Comparison of ENCODE assay signal across 13 cellular contexts in the genomic region with DNA sequence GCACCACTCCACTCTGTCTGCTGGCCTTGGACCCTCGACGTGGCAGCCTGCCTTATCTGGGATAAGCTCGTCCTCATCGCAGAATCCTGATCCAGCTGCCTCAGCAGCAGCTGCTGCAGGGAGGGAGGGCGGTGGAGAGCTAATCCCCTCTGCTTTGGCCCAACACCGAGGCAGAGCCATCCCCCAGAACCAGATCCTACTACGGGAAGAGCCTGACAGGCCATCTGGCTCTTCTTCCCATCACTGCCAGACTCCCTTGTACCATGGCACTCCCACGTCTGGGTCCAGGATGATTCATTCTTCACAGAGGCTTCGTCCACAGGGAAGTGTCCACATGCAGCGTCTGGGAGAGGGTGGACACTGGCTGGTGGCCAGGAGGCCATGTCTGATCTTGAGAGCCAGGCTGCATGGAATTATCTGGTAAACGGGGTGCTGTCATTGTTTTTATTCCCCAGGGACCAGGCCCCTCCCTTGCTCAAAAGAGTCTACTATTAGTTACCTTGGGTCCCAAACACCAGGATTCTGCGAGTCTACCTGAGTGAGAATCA. TPM values are rescaled to one million over a fixed set of nuclear protein-coding genes. Genes with fewer than 3 reads are reported as not detected.
A peak's percentile ranks its signal among the peaks of the same experiment; 100 is the strongest.
DNase-seq lines count a peak whose midpoint lies in the region; ATAC-seq and TF ChIP-seq lines count a peak whose summit lies in the region.
"Had no signal": no experiment of that assay in that cellular context is flagged by ENCODE, and none has a peak within 500 bp of the region (broad histone marks: within the 10 kb centered on the region; RNA-seq: fewer than 3 reads in every experiment).

No MANE protein-coding gene starts in this region.

- ATAC-seq in HG02623 (IDR thresholded peaks at IDR 0.05; ENCODE audit: unreplicated experiment) (no peak), HG02884 (IDR thresholded peaks at IDR 0.05; ENCODE audit: unreplicated experiment) (no peak)
- ATAC-seq: stimulated activated memory B cell treated with anti-CD40 and anti-IgM and Interleukin-4, amounts not matched to agents 10 μg/mL and 1 μg/mL and 100 μg/mL, for 72 hours had no signal

- H3F3A ChIP-seq in SK-N-SH (replicated peaks; ENCODE audit: insufficient read depth): peaks cover 32% of the 10 kb centered on the region

- H3K36me3 ChIP-seq in SK-N-SH (replicated peaks in 1 of 2; ENCODE audit: control insufficient read depth in 1 of 2, insufficient read depth in 2 of 2, low read length in 1 of 2) (no peaks in the 10 kb centered on the region), OCI-LY7 (ENCODE audit: insufficient read depth, low read length) (no peaks in the 10 kb centered on the region)
- H3K36me3 ChIP-seq: BLaER1 treated with 17β-estradiol and CSF1 and Interleukin-3, amounts not matched to agents 10 nM and 100 nM had no signal

- peak; percentile 25; the same call in 1 of the 2 replicates for TF ChIP-seq RAD21 in SK-N-SH (IDR thresholded peaks at IDR 0.05; ENCODE audit: low read length)

- CTCF ChIA-PET in SK-N-SH (lab: Yijun Ruan, JAX): interaction anchor here (1.5 to 4.2 kb wide), 5 partner anchors 15 to 142 kb away, joined by 3 to 19 read pairs (median 12); no protein-coding TSS in a partner anchor
- CTCF ChIA-PET in OCI-LY7 (lab: Charles Lee; ENCODE audit: unreplicated experiment): no interaction called here

- H3K79me2 ChIP-seq in SK-N-SH (ENCODE audit: insufficient read depth): no peaks in the 10 kb centered on the region
- H3K79me2 ChIP-seq in OCI-LY7 (ENCODE audit: insufficient read depth, low read depth, low read length): no peaks in the 10 kb centered on the region

- peak overlapping the region; percentile 62; the same call in 1 of the 2 replicates for H3K9ac ChIP-seq in SK-N-SH
- H3K9ac ChIP-seq: BLaER1 treated with 17β-estradiol and CSF1 and Interleukin-3, amounts not matched to agents 10 nM and 100 nM had no signal

- peak in 1 of 2 experiments; percentile 86; a peak in 3 of 4 replicates for TF ChIP-seq EP300 in SK-N-SH (IDR thresholded peaks at IDR 0.05; ENCODE audit: borderline replicate concordance in 1 of 2, low read depth in 1 of 2, low read length in 1 of 2)

- H3K9me2 ChIP-seq in SK-N-SH: no peaks in the 10 kb centered on the region
- no peaks in the 10 kb centered on the region for H3K9me2 ChIP-seq in OCI-LY7 (ENCODE audit: insufficient read depth, low read length)

- intact Hi-C loops in OCI-LY7 (cut with micrococcal nuclease; ENCODE audit: unreplicated experiment): no loop called here

- POLR2A ChIA-PET in SK-N-SH (lab: Yijun Ruan, JAX) (no interaction called here), OCI-LY7 (lab: Charles Lee) (no interaction called here)

- no peaks in the 10 kb centered on the region for H3K27me3 ChIP-seq in SK-N-SH (ENCODE audit: insufficient read depth)
- H3K27me3 ChIP-seq: BLaER1 treated with 17β-estradiol and CSF1 and Interleukin-3, amounts not matched to agents 10 nM and 100 nM had no signal

- H3K4me1 ChIP-seq in SK-N-SH (ENCODE audit: control insufficient read depth in 1 of 2, insufficient read depth in 2 of 2, low read depth in 1 of 2, low read length in 1 of 2): peaks cover 39 to 42% of the 10 kb centered on the region in 2 experiments
- no peaks in the 10 kb centered on the region for H3K4me1 ChIP-seq in OCI-LY7 (ENCODE audit: insufficient read depth, low read length, poor library complexity, severe bottlenecking)

- peak; percentile 26 for DNase-seq in NCI-H345 (lab: John Stamatoyannopoulos, UW)
- no peak for DNase-seq in NCI-H345 treated with DMSO at 0.1 percent for 48 hours (lab: John Stamatoyannopoulos, UW; ENCODE audit: unreplicated experiment)
- DNase-seq in SK-N-SH: peak; percentile 89
- peak; percentile 94 for DNase-seq in hepatic stellate cell (ENCODE audit: low spot score)
- peak; percentile 53 for DNase-seq in stromal cell of bone marrow (ENCODE audit: low read depth)
- DNase-seq in OCI-LY7 (ENCODE audit: low spot score): no peak
- DNase-seq: activated B cell treated with CpG ODN at 0.5 μM for 24 hours, Karpas-422 had no signal

- 11% methylated on average over 7 of the region's 12 CpGs for WGBS in SK-N-SH (ENCODE audit: low lambda C conversion rate)

- TF ChIP-seq CTCF in SK-N-SH (IDR thresholded peaks at IDR 0.05) (no peak), OCI-LY7 (conservative IDR thresholded peaks at IDR 0.05; ENCODE audit: low read length) (no peak)

- no peaks in the 10 kb centered on the region for H3K9me3 ChIP-seq in SK-N-SH
- H3K9me3 ChIP-seq in OCI-LY7 (ENCODE audit: low read length): no peaks in the 10 kb centered on the region
- H3K9me3 ChIP-seq: BLaER1 treated with 17β-estradiol and CSF1 and Interleukin-3, amounts not matched to agents 10 nM and 100 nM had no signal

- H2AFZ ChIP-seq in SK-N-SH (ENCODE audit: low read depth) (peak overlapping the region; percentile 26; the same call in 1 of the 2 replicates), OCI-LY7 (ENCODE audit: low read length) (no peak overlapping the region)

- H3K4me2 ChIP-seq in SK-N-SH (peak overlapping the region; percentile 59), OCI-LY7 (ENCODE audit: low read length) (no peak overlapping the region)
- H3K4me2 ChIP-seq: BLaER1 treated with 17β-estradiol and CSF1 and Interleukin-3, amounts not matched to agents 10 nM and 100 nM had no signal

- H3K27ac ChIP-seq in SK-N-SH (ENCODE audit: low read depth in 2 of 2, low read length in 1 of 2) (peak overlapping the region; percentile 93 to 97), OCI-LY7 (ENCODE audit: low read depth, low read length, poor library complexity, severe bottlenecking) (no peak overlapping the region)
- H3K27ac ChIP-seq: BLaER1 treated with 17β-estradiol and CSF1 and Interleukin-3, amounts not matched to agents 10 nM and 100 nM had no signal

- H4K20me1 ChIP-seq in SK-N-SH (ENCODE audit: insufficient read depth): no peaks in the 10 kb centered on the region
- no peaks in the 10 kb centered on the region for H4K20me1 ChIP-seq in OCI-LY7 (ENCODE audit: insufficient read depth, low read length)
- H4K20me1 ChIP-seq: BLaER1 treated with 17β-estradiol and CSF1 and Interleukin-3, amounts not matched to agents 10 nM and 100 nM had no signal

- BruUV-seq in OCI-LY7 (replicated peaks; lab: Mats Ljungman, UMichigan): no TSS peak

- no peak overlapping the region; a peak in 1 of 4 replicates for H3K4me3 ChIP-seq in SK-N-SH (ENCODE audit: low read depth in 2 of 2, low read length in 1 of 2)
- no peak overlapping the region for H3K4me3 ChIP-seq in OCI-LY7 (ENCODE audit: low read depth, low read length, poor library complexity, severe bottlenecking)
- H3K4me3 ChIP-seq: BLaER1 treated with 17β-estradiol and CSF1 and Interleukin-3, amounts not matched to agents 10 nM and 100 nM had no signal

TF ChIP-seq in SK-N-SH, 30 proteins besides CTCF, POLR2A, EP300 and RAD21 (continues in another document):
- TF ChIP-seq RCOR1 (IDR thresholded peaks at IDR 0.05; ENCODE audit: low read length) (peak; percentile 89), SIN3A (IDR thresholded peaks at IDR 0.05; ENCODE audit: borderline replicate concordance, low read depth, low read length) (peak; percentile 78; the same call in 1 of the 2 replicates), TAF1 (IDR thresholded peaks at IDR 0.05; ENCODE audit: borderline replicate concordance, low read depth, low read length) (peak; percentile 33; the same call in 1 of the 2 replicates), TEAD4 (IDR thresholded peaks at IDR 0.05; ENCODE audit: borderline replicate concordance, insufficient read depth) (no peak), TCF12 (IDR thresholded peaks at IDR 0.05) (peak; percentile 89), RFX5 (IDR thresholded peaks at IDR 0.05; ENCODE audit: low read length) (no peak; the same call in 1 of the 2 replicates), JUND (IDR thresholded peaks at IDR 0.05) (peak; percentile 69), FOXJ3 (CRISPR knock-in tag; IDR thresholded peaks at IDR 0.05) (peak; percentile 56; the same call in 1 of the 2 replicates), NFIC (IDR thresholded peaks at IDR 0.05; ENCODE audit: borderline replicate concordance) (peak; percentile 93), YY1 (IDR thresholded peaks at IDR 0.05; ENCODE audit: low read depth) (peak; percentile 72; the same call in 1 of the 2 replicates)
- TF ChIP-seq, protein P1, sequence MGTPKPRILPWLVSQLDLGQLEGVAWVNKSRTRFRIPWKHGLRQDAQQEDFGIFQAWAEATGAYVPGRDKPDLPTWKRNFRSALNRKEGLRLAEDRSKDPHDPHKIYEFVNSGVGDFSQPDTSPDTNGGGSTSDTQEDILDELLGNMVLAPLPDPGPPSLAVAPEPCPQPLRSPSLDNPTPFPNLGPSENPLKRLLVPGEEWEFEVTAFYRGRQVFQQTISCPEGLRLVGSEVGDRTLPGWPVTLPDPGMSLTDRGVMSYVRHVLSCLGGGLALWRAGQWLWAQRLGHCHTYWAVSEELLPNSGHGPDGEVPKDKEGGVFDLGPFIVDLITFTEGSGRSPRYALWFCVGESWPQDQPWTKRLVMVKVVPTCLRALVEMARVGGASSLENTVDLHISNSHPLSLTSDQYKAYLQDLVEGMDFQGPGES (IDR thresholded peaks at IDR 0.05; ENCODE audit: low read depth, low read length): 0 out of 2 replicates have a peak, but pooled peaks have one; percentile 20
- TF ChIP-seq, protein P2, sequence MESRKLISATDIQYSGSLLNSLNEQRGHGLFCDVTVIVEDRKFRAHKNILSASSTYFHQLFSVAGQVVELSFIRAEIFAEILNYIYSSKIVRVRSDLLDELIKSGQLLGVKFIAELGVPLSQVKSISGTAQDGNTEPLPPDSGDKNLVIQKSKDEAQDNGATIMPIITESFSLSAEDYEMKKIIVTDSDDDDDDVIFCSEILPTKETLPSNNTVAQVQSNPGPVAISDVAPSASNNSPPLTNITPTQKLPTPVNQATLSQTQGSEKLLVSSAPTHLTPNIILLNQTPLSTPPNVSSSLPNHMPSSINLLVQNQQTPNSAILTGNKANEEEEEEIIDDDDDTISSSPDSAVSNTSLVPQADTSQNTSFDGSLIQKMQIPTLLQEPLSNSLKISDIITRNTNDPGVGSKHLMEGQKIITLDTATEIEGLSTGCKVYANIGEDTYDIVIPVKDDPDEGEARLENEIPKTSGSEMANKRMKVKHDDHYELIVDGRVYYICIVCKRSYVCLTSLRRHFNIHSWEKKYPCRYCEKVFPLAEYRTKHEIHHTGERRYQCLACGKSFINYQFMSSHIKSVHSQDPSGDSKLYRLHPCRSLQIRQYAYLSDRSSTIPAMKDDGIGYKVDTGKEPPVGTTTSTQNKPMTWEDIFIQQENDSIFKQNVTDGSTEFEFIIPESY (IDR thresholded peaks at IDR 0.05; ENCODE audit: borderline replicate concordance, low read depth): no peak

RNA-seq across cellular contexts. Expression of a gene that starts 14.6 kb away (rescaled TPM):
- polyA plus RNA-seq in SK-N-SH (2012; rRNA removed): not detected in 2 replicates
- polyA plus RNA-seq in SK-N-SH (2012; cell fraction: cytosol; rRNA removed): not detected in 2 replicates
- not detected in 2 replicates for polyA plus RNA-seq in SK-N-SH (2012; cell fraction: nucleus; rRNA removed)
- not detected in 2 replicates for total RNA-seq in OCI-LY7 (2014; rRNA removed; shearing (Covaris generic))
- not detected in 2 replicates for total RNA-seq in OCI-LY7 (2022)
- total RNA-seq: activated B cell treated with CpG ODN at 0.5 μM for 24 hours, neural crest cell had no signal

Comparison
In these comparisons a context has a peak if more than half of its experiments do, and no peak if none do; other contexts are left out.
1. DNase-seq: peak in NCI-H345 (single experiment), SK-N-SH (single experiment), hepatic stellate cell (single experiment) and stromal cell of bone marrow (single experiment); none in NCI-H345 treated with DMSO at 0.1 percent for 48 hours (single experiment) and OCI-LY7 (single experiment).